10 cellular contexts compared by ENCODE assay signal in the genomic region with DNA sequence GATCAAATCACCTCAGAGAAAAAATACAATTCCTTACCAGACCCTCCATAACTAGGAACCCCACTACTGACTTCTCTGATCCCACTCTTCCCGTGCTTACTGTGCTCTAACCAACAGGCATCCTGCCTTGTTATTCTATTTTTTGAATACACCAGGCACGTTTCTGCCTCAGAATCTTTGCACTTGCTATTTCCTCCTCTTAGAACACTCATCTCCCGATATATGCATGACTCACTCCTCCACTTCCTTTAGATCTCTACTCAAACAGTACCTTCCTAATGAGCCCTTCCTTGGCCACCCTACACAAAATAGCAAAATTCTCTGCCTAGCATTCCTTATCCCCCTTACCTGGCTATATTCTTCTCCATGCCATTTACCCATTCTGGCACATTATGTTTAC. TPM values are rescaled to one million over a fixed set of nuclear protein-coding genes. Genes with fewer than 3 reads are reported as not detected.
A peak's percentile ranks its signal among the peaks of the same experiment; 100 is the strongest.
DNase-seq lines count a peak whose midpoint lies in the region; ATAC-seq and TF ChIP-seq lines count a peak whose summit lies in the region.
"Had no signal": no experiment of that assay in that cellular context is flagged by ENCODE, and none has a peak within 500 bp of the region (broad histone marks: within the 10 kb centered on the region; RNA-seq: fewer than 3 reads in every experiment).

No MANE protein-coding gene starts in this region.

- 85 to 90% methylated on average over 3 of the region's 3 CpGs for WGBS in endodermal cell (ENCODE audit: insufficient coverage in 1 of 2, insufficient read length in 1 of 2), 2 experiments

- ATAC-seq in activated naive CD4-positive, alpha-beta T cell treated with anti-CD3 and anti-CD28 coated beads, Interleukin-2, amount 50 U/mL, for 72 hours: peak; percentile 64 to 67
- peak; percentile 59 for ATAC-seq in upper lobe of right lung
- ATAC-seq in HG03457 (IDR thresholded peaks at IDR 0.05; ENCODE audit: unreplicated experiment): no peak

- intact Hi-C loops in upper lobe of right lung (cut with DNase I): no loop called here

- H3K36me3 ChIP-seq in endodermal cell (ENCODE audit: control insufficient read depth, insufficient read depth, low read length) (peaks cover 17% of the 10 kb centered on the region), upper lobe of right lung (peaks cover 12% of the 10 kb centered on the region)

- no peak overlapping the region for H3K27ac ChIP-seq in endodermal cell (ENCODE audit: low read depth, low read length)
- no peak overlapping the region for H3K27ac ChIP-seq in upper lobe of right lung

- no peak overlapping the region for H3K9ac ChIP-seq in endodermal cell (ENCODE audit: extremely low read depth, low read length, poor library complexity, severe bottlenecking)

- no peaks in the 10 kb centered on the region for H3K27me3 ChIP-seq in endodermal cell (ENCODE audit: control insufficient read depth, insufficient read depth, low read length, poor library complexity, severe bottlenecking)
- no peaks in the 10 kb centered on the region for H3K27me3 ChIP-seq in upper lobe of right lung

- peak overlapping the region in 1 of 2 donors; percentile 27 for H3K27ac Mint-ChIP-seq in activated naive CD4-positive, alpha-beta T cell treated with anti-CD3 and anti-CD28 coated beads, Interleukin-2, amount 50 U/mL, for 72 hours
- H3K27ac Mint-ChIP-seq in endodermal cell: peak overlapping the region; percentile 8
- H3K27ac Mint-ChIP-seq: mesothelial cell of epicardium had no signal

- no peaks in the 10 kb centered on the region for H3K9me3 Mint-ChIP-seq in activated naive CD4-positive, alpha-beta T cell treated with anti-CD3 and anti-CD28 coated beads, Interleukin-2, amount 50 U/mL, for 72 hours
- H3K9me3 Mint-ChIP-seq in endodermal cell: no peaks in the 10 kb centered on the region
- H3K9me3 Mint-ChIP-seq: mesothelial cell of epicardium had no signal

- H3K4me1 ChIP-seq in endodermal cell (ENCODE audit: control insufficient read depth, insufficient read depth, low read length) (no peaks in the 10 kb centered on the region), upper lobe of right lung (peaks cover 8% of the 10 kb centered on the region)
- H3K4me1 ChIP-seq: Caco-2 had no signal

- no peak for DNase-seq in activated naive CD4-positive, alpha-beta T cell treated with anti-CD3 and anti-CD28 coated beads, Interleukin-2, amount 50 U/mL, for 72 hours (ENCODE audit: low spot score in 2 of 2)
- DNase-seq in activated naive CD4-positive, alpha-beta T cell treated with anti-CD3 and anti-CD28 coated beads, Interleukin-2, amount 50 U/mL, for 16 hours: no peak
- DNase-seq in RKO (ENCODE audit: low spot score) (peak; percentile 90), endodermal cell (no peak), upper lobe of right lung (no peak), NCI-H2029 treated with DMSO at 0.1 percent for 48 hours (lab: John Stamatoyannopoulos, UW) (no peak), NCI-H2081 treated with DMSO at 0.1 percent for 48 hours (lab: John Stamatoyannopoulos, UW) (no peak)
- DNase-seq: Caco-2 had no signal

- H3K4me3 Mint-ChIP-seq in endodermal cell: no peak overlapping the region
- H3K4me3 Mint-ChIP-seq: mesothelial cell of epicardium had no signal

- TF ChIP-seq CTCF in endodermal cell (conservative IDR thresholded peaks at IDR 0.05) (no peak), upper lobe of right lung (IDR thresholded peaks at IDR 0.05) (no peak)

- H3K4me1 Mint-ChIP-seq in endodermal cell: peaks cover 2% of the 10 kb centered on the region
- H3K4me1 Mint-ChIP-seq: mesothelial cell of epicardium had no signal

- H3K4me3 ChIP-seq in endodermal cell (ENCODE audit: low read length): no peak overlapping the region
- H3K4me3 ChIP-seq in upper lobe of right lung: no peak overlapping the region

- H3K36me3 Mint-ChIP-seq in activated naive CD4-positive, alpha-beta T cell treated with anti-CD3 and anti-CD28 coated beads, Interleukin-2, amount 50 U/mL, for 72 hours: peaks cover 0 to 9% of the 10 kb centered on the region in 2 donors
- peaks cover 24% of the 10 kb centered on the region for H3K36me3 Mint-ChIP-seq in endodermal cell (ENCODE audit: low read depth)

- H3K27me3 Mint-ChIP-seq in endodermal cell (ENCODE audit: insufficient read depth): no peaks in the 10 kb centered on the region

- no peaks in the 10 kb centered on the region for H3K9me3 ChIP-seq in endodermal cell (ENCODE audit: control insufficient read depth, low read length)
- no peaks in the 10 kb centered on the region for H3K9me3 ChIP-seq in upper lobe of right lung
- H3K9me3 ChIP-seq: Caco-2 had no signal

RNA-seq across cellular contexts. Expression of a gene that starts 43.9 kb away (rescaled TPM):
- total RNA-seq in activated naive CD4-positive, alpha-beta T cell treated with anti-CD3 and anti-CD28 coated beads, Interleukin-2, amount 50 U/mL, for 72 hours: 10 to 100 TPM; 53.8 to 72.1 TPM
- total RNA-seq in endodermal cell (10 to 100 TPM; 75.3 to 91.6 TPM), upper lobe of right lung (76.8 TPM)
- polyA plus RNA-seq in endodermal cell (2013, experiment 1 of 2): 52.4 TPM
- 56.3 TPM for polyA plus RNA-seq in endodermal cell (2013, experiment 2 of 2)
